In genomic region chr22:21850660-21851059, GRCh38 we compare ENCODE assay signal across 12 cellular contexts.
"Had no signal": no experiment of that assay in that cellular context is flagged by ENCODE, and none has a peak within 500 bp of the region (broad histone marks: within the 10 kb centered on the region; RNA-seq: fewer than 3 reads in every experiment).

No MANE protein-coding gene starts in this region.

- H3K27ac ChIP-seq: adrenal gland, parathyroid adenoma, WERI-Rb-1 had no signal

- H3K9me3 ChIP-seq: adrenal gland had no signal

- H3K4me1 ChIP-seq: parathyroid adenoma had no signal

- H3K9me3 Mint-ChIP-seq: activated naive CD4-positive, alpha-beta T cell treated with anti-CD3 and anti-CD28 coated beads for 36 hours; dendritic cell treated with granulocyte-macrophage colony-stimulating factor and Interleukin-4, amounts not matched to agents 40 ng/mL and 50 ng/mL, for 4 days; memory B cell had no signal

- H3K4me3 ChIP-seq: adrenal gland, skin epidermis had no signal

- H2AFZ ChIP-seq: parathyroid adenoma had no signal

- H3K9ac ChIP-seq: parathyroid adenoma had no signal

- H3K27ac Mint-ChIP-seq: activated CD4-positive, alpha-beta T cell treated with anti-CD3 and anti-CD28 coated beads for 36 hours; activated naive CD4-positive, alpha-beta T cell treated with anti-CD3 and anti-CD28 coated beads for 36 hours; dendritic cell treated with granulocyte-macrophage colony-stimulating factor and Interleukin-4, amounts not matched to agents 40 ng/mL and 50 ng/mL, for 4 days; endodermal cell; memory B cell had no signal

- H3K27me3 ChIP-seq: adrenal gland had no signal

- ATAC-seq: activated CD4-positive, alpha-beta T cell treated with anti-CD3 and anti-CD28 coated beads for 36 hours had no signal

- H3K4me3 Mint-ChIP-seq: activated CD4-positive, alpha-beta T cell treated with anti-CD3 and anti-CD28 coated beads for 36 hours; activated naive CD4-positive, alpha-beta T cell treated with anti-CD3 and anti-CD28 coated beads for 36 hours; dendritic cell treated with granulocyte-macrophage colony-stimulating factor and Interleukin-4, amounts not matched to agents 40 ng/mL and 50 ng/mL, for 4 days; endodermal cell; memory B cell; neural crest cell had no signal

- H3K27me3 Mint-ChIP-seq: activated CD4-positive, alpha-beta T cell treated with anti-CD3 and anti-CD28 coated beads for 36 hours; dendritic cell treated with granulocyte-macrophage colony-stimulating factor and Interleukin-4, amounts not matched to agents 40 ng/mL and 50 ng/mL, for 4 days; memory B cell had no signal

- H3K36me3 ChIP-seq: adrenal gland had no signal

- DNase-seq: activated CD4-positive, alpha-beta T cell treated with anti-CD3 and anti-CD28 coated beads for 36 hours; activated naive CD4-positive, alpha-beta T cell treated with anti-CD3 and anti-CD28 coated beads for 36 hours; adrenal gland; endodermal cell; glutamatergic neuron; T1000; WERI-Rb-1 had no signal
